Comparison of ENCODE assay signal across 10 cellular contexts in the genomic region with DNA sequence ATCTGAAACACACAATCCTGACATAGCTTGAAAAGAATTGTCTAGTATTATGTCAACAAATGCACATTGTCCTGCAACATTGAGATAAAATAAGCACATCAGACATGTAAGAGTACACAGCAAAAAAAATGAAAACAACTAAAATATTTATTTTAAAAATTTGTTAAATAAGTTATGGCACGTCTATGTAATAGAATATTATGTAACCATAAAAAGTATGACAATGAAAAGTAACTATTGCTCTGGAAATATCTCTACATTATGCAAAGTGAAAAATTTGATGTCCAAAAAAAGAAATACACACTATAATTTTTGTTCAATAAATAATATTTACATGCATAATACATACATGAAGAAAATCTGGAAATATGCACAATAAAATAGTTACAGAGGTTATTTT. TPM values are rescaled to one million over a fixed set of nuclear protein-coding genes. Genes with fewer than 3 reads are reported as not detected.
"Had no signal": no experiment of that assay in that cellular context is flagged by ENCODE, and none has a peak within 500 bp of the region (broad histone marks: within the 10 kb centered on the region; RNA-seq: fewer than 3 reads in every experiment).

No MANE protein-coding gene starts in this region.

- H3K9me3 ChIP-seq: HAP-1 had no signal

- DNase-seq: GM23248, GOT3, H7, HFFc6, KBM-7 had no signal

- H3K9me3 Mint-ChIP-seq: HFFc6 had no signal

- H3K36me3 ChIP-seq: HAP-1 had no signal

- H3K4me1 ChIP-seq: HAP-1 had no signal

- H3K27me3 Mint-ChIP-seq: IgD-negative memory B cell had no signal

- H2AFZ ChIP-seq: GM23248 had no signal

- H3K4me1 Mint-ChIP-seq: IgD-negative memory B cell had no signal

- FAIRE-seq: HepG2 had no signal

- H3K4me3 Mint-ChIP-seq: HFFc6, IgD-negative memory B cell had no signal

- H3K27ac Mint-ChIP-seq: HFFc6, IgD-negative memory B cell had no signal

- ATAC-seq: HCT116 had no signal

- H3K36me3 Mint-ChIP-seq: IgD-negative memory B cell had no signal

- H3K27ac ChIP-seq: GM23248, HL-60 had no signal

- H3K4me3 ChIP-seq: GM23248, HAP-1 had no signal

- H3K9ac ChIP-seq: GM23248 had no signal

RNA-seq across cellular contexts. Expression of gene ID4, which starts 9.3 kb away (rescaled TPM):
- polyA plus RNA-seq: IgD-negative memory B cell had no signal
